Comparison of ENCODE assay signal across 8 cellular contexts in the genomic region with DNA sequence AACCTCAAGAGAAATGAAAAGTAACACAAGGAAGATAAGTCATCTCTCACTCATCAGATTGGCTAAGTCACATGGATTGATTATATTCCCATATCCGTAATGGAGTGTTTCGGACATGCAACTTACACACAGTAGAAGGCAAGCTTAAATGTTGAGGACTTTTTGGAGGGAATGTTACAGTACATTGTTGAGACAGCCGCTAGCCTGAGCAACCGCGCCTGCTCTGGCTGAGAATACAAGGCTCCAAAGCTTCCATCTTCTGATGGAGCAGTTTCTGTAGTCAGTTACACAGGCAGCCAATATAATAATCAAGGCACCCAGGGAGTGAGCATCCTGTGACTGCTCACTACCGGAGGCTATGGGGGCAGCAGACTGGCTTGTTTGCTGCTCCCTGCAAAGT. TPM values are rescaled to one million over a fixed set of nuclear protein-coding genes. Genes with fewer than 3 reads are reported as not detected.
DNase-seq lines count a peak whose midpoint lies in the region; ATAC-seq and TF ChIP-seq lines count a peak whose summit lies in the region.

No MANE protein-coding gene starts in this region.

- H3K27me3 ChIP-seq in RWPE2 (ENCODE audit: insufficient read depth, poor library complexity, severe bottlenecking) (no peaks in the 10 kb centered on the region), esophagus squamous epithelium (no peaks in the 10 kb centered on the region), gastrocnemius medialis (peaks cover 0 to 3% (median 0%) of the 10 kb centered on the region in 3 donors)

- H3K36me3 ChIP-seq in RWPE2 (ENCODE audit: low read depth): no peaks in the 10 kb centered on the region
- no peaks in the 10 kb centered on the region for H3K36me3 ChIP-seq in esophagus squamous epithelium
- H3K36me3 ChIP-seq in gastrocnemius medialis: no peaks in the 10 kb centered on the region

- in situ Hi-C loops in gastrocnemius medialis (cut with MboI; ENCODE audit: low sequenced_read_pairs in 4 of 4): no loop called here

- intact Hi-C loops in esophagus squamous epithelium (cut with DNase I): no loop called here
- intact Hi-C loops in gastrocnemius medialis (cut with DNase I; ENCODE audit: low total_unique reads): loop anchor here (1.0 kb wide), 1 partner anchor 40 kb away; no protein-coding TSS in a partner anchor

- DNase-seq in GM12864 (ENCODE audit: low read depth) (no peak), RWPE2 (ENCODE audit: low spot score) (no peak), esophagus squamous epithelium (lab: John Stamatoyannopoulos, UW) (no peak), gastrocnemius medialis (no peak), mucosa of gallbladder (ENCODE audit: low spot score) (no peak), NCI-H2081 treated with DMSO at 0.1 percent for 48 hours (lab: John Stamatoyannopoulos, UW) (no peak), GM10266 (ENCODE audit: extremely low spot score) (no peak)

- 19 to 53% methylated on average over 5 of the region's 6 CpGs for WGBS in esophagus squamous epithelium, 2 donors

- H3K27ac ChIP-seq in RWPE2 (ENCODE audit: poor library complexity, severe bottlenecking) (peak overlapping the region; percentile 48), esophagus squamous epithelium (peak overlapping the region in 3 of 4 donors; percentile 86 to 94 (median 89)), gastrocnemius medialis (peak overlapping the region; percentile 86 to 91 (median 90))

- peak; percentile 19; the same call in 2 of the 3 replicates for ATAC-seq in RWPE2 (ENCODE audit: low read depth)
- ATAC-seq in gastrocnemius medialis: no peak
- no peak for ATAC-seq in HG03571 (IDR thresholded peaks at IDR 0.05; ENCODE audit: unreplicated experiment)

- H3K4me1 ChIP-seq in RWPE2 (ENCODE audit: insufficient read depth, poor library complexity, severe bottlenecking) (no peaks in the 10 kb centered on the region), esophagus squamous epithelium (peaks cover 0 to 31% (median 8%) of the 10 kb centered on the region in 3 donors), gastrocnemius medialis (peaks cover 5 to 7% of the 10 kb centered on the region in 2 donors)

- H3K9me3 ChIP-seq in RWPE2 (ENCODE audit: severe bottlenecking) (no peaks in the 10 kb centered on the region), esophagus squamous epithelium (no peaks in the 10 kb centered on the region), gastrocnemius medialis (no peaks in the 10 kb centered on the region)

- H3K4me3 ChIP-seq in GM12864 (ENCODE audit: low read depth, low read length) (peak overlapping the region; percentile 93; the same call in 1 of the 2 replicates), RWPE2 (ENCODE audit: severe bottlenecking) (peak overlapping the region; percentile 87), esophagus squamous epithelium (peak overlapping the region; percentile 66 to 90 (median 78)), gastrocnemius medialis (peak overlapping the region; percentile 80 to 96 (median 88))

- TF ChIP-seq CTCF in GM12864 (IDR thresholded peaks at IDR 0.05; ENCODE audit: low read depth, low read length, missing control alignments) (no peak), RWPE2 (IDR thresholded peaks at IDR 0.05; ENCODE audit: poor library complexity, severe bottlenecking) (no peak), esophagus squamous epithelium (IDR thresholded peaks at IDR 0.05) (no peak), gastrocnemius medialis (IDR thresholded peaks at IDR 0.05 in 4 of 5, conservative IDR thresholded peaks at IDR 0.05 in 1 of 5) (no peak), GM10266 (IDR thresholded peaks at IDR 0.05; ENCODE audit: control insufficient read depth, insufficient read depth, low read depth, missing control alignments) (no peak)

- no peak for TF ChIP-seq POLR2A in esophagus squamous epithelium (IDR thresholded peaks at IDR 0.05)
- no peak for TF ChIP-seq POLR2A in gastrocnemius medialis (IDR thresholded peaks at IDR 0.05)

RNA-seq across cellular contexts. Expression of gene CRYL1, which starts 1.0 kb away (rescaled TPM):
- total RNA-seq in esophagus squamous epithelium: 10 to 100 TPM; 12.5 to 41.2 (median 24.4) TPM
- 10 to 100 TPM; 11.0 to 17.4 (median 15.7) TPM for total RNA-seq in gastrocnemius medialis
- total RNA-seq in mucosa of gallbladder: 62.9 TPM

RNA-seq across cellular contexts. Expression of gene IFT88, which starts 40.3 kb away (rescaled TPM):
- total RNA-seq in esophagus squamous epithelium (1 to 10 TPM; 2.0 to 7.8 (median 4.8) TPM), gastrocnemius medialis (1 to 10 TPM; 3.5 to 9.4 (median 4.5) TPM), mucosa of gallbladder (12.6 TPM)
